In genomic region chr1:29852248-29852647, GRCh38 we compare ENCODE assay signal across 20 cellular contexts.
A peak's percentile ranks its signal among the peaks of the same experiment; 100 is the strongest.
DNase-seq lines count a peak whose midpoint lies in the region; ATAC-seq, FAIRE-seq and TF ChIP-seq lines count a peak whose summit lies in the region.
"Had no signal": no experiment of that assay in that cellular context is flagged by ENCODE, and none has a peak within 500 bp of the region (broad histone marks: within the 10 kb centered on the region; RNA-seq: fewer than 3 reads in every experiment).

No MANE protein-coding gene starts in this region.

- no peaks in the 10 kb centered on the region for H3K23me2 ChIP-seq in H9 (ENCODE audit: insufficient read length, low read depth, low read length, poor library complexity, severe bottlenecking)

- H3K27me3 Mint-ChIP-seq in H9 (ENCODE audit: low read depth), result peaks cover 2% of the 10 kb centered on the region; the same call in 1 of the 2 replicates

- TF ChIP-seq RAD21 in HepG2 (CRISPR knock-in tag; IDR thresholded peaks at IDR 0.05), result no peak

- H3K27me3 ChIP-seq in BLaER1 (no peaks in the 10 kb centered on the region), H9 (ENCODE audit: insufficient read depth, low read length) (no peaks in the 10 kb centered on the region), spleen (replicated peaks in 1 of 7) (peaks cover 0 to 83% (median 0%) of the 10 kb centered on the region in 7 donors), HepG2 (ENCODE audit: control insufficient read depth in 1 of 2, insufficient read depth in 2 of 2, low read length in 2 of 2) (peaks cover 0 to 2% of the 10 kb centered on the region in 2 experiments; a peak in 3 of 5 replicates)

- DNase-seq in H9 (peak; percentile 22), ecto neural progenitor cell (ENCODE audit: low spot score) (peak; percentile 20), spleen (peak; percentile 47), HepG2 (ENCODE audit: low spot score) (no peak), KG1 (lab: John Stamatoyannopoulos, UW) (no peak)
- DNase-seq: COR-L47, DMS153, DMS79 treated with DMSO at 0.1 percent for 48 hours, EL, H7 had no signal

- no peaks in the 10 kb centered on the region for H3K36me3 ChIP-seq in BLaER1
- no peaks in the 10 kb centered on the region for H3K36me3 ChIP-seq in spleen
- no peaks in the 10 kb centered on the region for H3K36me3 ChIP-seq in HepG2 (replicated peaks in 1 of 2; ENCODE audit: control insufficient read depth in 1 of 2, insufficient read depth in 2 of 2, low read length in 2 of 2)

- H3K4me1 ChIP-seq in BLaER1 (peaks cover 80% of the 10 kb centered on the region), H9 (ENCODE audit: insufficient read depth, low read length) (no peaks in the 10 kb centered on the region), spleen (no peaks in the 10 kb centered on the region), HepG2 (ENCODE audit: insufficient read depth, low read length) (no peaks in the 10 kb centered on the region)

- H4K91ac ChIP-seq in H9 (ENCODE audit: insufficient read length, low read depth, low read length), result no peak overlapping the region

- no peak overlapping the region for H3K4me3 ChIP-seq in BLaER1
- no peak overlapping the region for H3K4me3 ChIP-seq in spleen
- no peak overlapping the region for H3K4me3 ChIP-seq in HepG2 (replicated peaks in 1 of 3; ENCODE audit: insufficient read depth in 1 of 3, low read depth in 2 of 3, low read length in 3 of 3)
- H3K4me3 ChIP-seq: GM23338 had no signal

- intact Hi-C loops in spleen (cut with DNase I; ENCODE audit: low total_unique reads) (no loop called here), HepG2 (cut with micrococcal nuclease; ENCODE audit: unreplicated experiment) (no loop called here)

- TF ChIP-seq POLR2A in spleen (IDR thresholded peaks at IDR 0.05) (no peak), HepG2 (IDR thresholded peaks at IDR 0.05; ENCODE audit: insufficient read depth in 1 of 2, low read depth in 2 of 2, low read length in 2 of 2) (no peak)

- H2AFZ ChIP-seq in H9 (ENCODE audit: low read length) (no peak overlapping the region), HepG2 (ENCODE audit: low read length) (no peak overlapping the region)
- H2AFZ ChIP-seq: GM23338 had no signal

- no peak overlapping the region for H2BK12ac ChIP-seq in H9 (ENCODE audit: insufficient read length, low read depth, low read length)

- no peaks in the 10 kb centered on the region for H3K9me3 ChIP-seq in BLaER1
- H3K9me3 ChIP-seq in H9 (ENCODE audit: control insufficient read depth, low read depth, low read length), result no peaks in the 10 kb centered on the region
- no peaks in the 10 kb centered on the region for H3K9me3 ChIP-seq in spleen
- no peaks in the 10 kb centered on the region for H3K9me3 ChIP-seq in HepG2 (ENCODE audit: low read length)

- H2BK120ac ChIP-seq in H9 (ENCODE audit: low read depth, low read length, poor library complexity, severe bottlenecking), result no peak overlapping the region

- no peak overlapping the region for H2BK5ac ChIP-seq in H9 (ENCODE audit: insufficient read length, low read length)

- H4K5ac ChIP-seq in H9 (ENCODE audit: insufficient read length, low read depth, low read length), result no peak overlapping the region

- H2AK5ac ChIP-seq in H9 (ENCODE audit: insufficient read length, low read length), result no peak overlapping the region

- no peak overlapping the region for H3T11ph ChIP-seq in H9 (ENCODE audit: low read length)

- H3K36me3 Mint-ChIP-seq in H9 (ENCODE audit: insufficient read depth in 1 of 3, low read depth in 3 of 3), result no peaks in the 10 kb centered on the region
- H3K36me3 Mint-ChIP-seq: CD14-positive monocyte; CD8-positive, alpha-beta T cell had no signal

- no peaks in the 10 kb centered on the region for H4K20me1 ChIP-seq in BLaER1
- H4K20me1 ChIP-seq in H9 (ENCODE audit: control insufficient read depth, insufficient read depth, insufficient read length), result no peaks in the 10 kb centered on the region
- no peaks in the 10 kb centered on the region for H4K20me1 ChIP-seq in HepG2 (ENCODE audit: insufficient read depth, low read length)

- no CpG with 5 or more reads among the region's 9 CpGs for WGBS in H9 (ENCODE audit: extremely low coverage, insufficient read length, low lambda C conversion rate)
- 85 to 90% (median 87%) methylated on average over 5 to 9 of the region's 9 CpGs for WGBS in spleen, 5 donors
- whole genome bisulfite sequencing in HepG2 (ENCODE audit: low lambda C conversion rate), result 0% methylated on average over 1 of the region's 9 CpGs

- H3K4ac ChIP-seq in H9 (ENCODE audit: low read depth, low read length), result no peak overlapping the region

- TF ChIP-seq EP300 in HepG2 (IDR thresholded peaks at IDR 0.05; ENCODE audit: low read depth in 2 of 2, low read length in 2 of 2) (no peak), HepG2 (CRISPR knock-in tag; IDR thresholded peaks at IDR 0.05; ENCODE audit: borderline replicate concordance) (no peak)

- in situ Hi-C loops in HepG2 (cut with HindIII; ENCODE audit: extremely low pct_ligation_motif_present, low pct_unique_long_range_greater_than_20kb), result loop anchor here (10.0 kb wide), 1 partner anchor 617 kb away; the partner anchor contains the start of genes MECR and PTPRU

- no peak overlapping the region for H2BK20ac ChIP-seq in H9 (ENCODE audit: low read depth, low read length, poor library complexity, severe bottlenecking)

- H3K4me2 ChIP-seq in BLaER1 (peak overlapping the region; percentile 63; the same call in 1 of the 2 replicates), H9 (ENCODE audit: insufficient read depth, insufficient read length, low read length) (no peak overlapping the region), HepG2 (ENCODE audit: low read depth, low read length) (no peak overlapping the region)
- H3K4me2 ChIP-seq: GM23338 had no signal

- H3K79me1 ChIP-seq in H9 (ENCODE audit: insufficient read depth, low read depth, low read length, poor library complexity, severe bottlenecking), result no peaks in the 10 kb centered on the region

- H4K8ac ChIP-seq in H9 (replicated peaks; ENCODE audit: insufficient read length, low read depth, low read length), result no peak overlapping the region

- ATAC-seq in HG03354 (IDR thresholded peaks at IDR 0.05; ENCODE audit: poor library complexity, severe bottlenecking, unreplicated experiment) (no peak), HepG2 (no peak)
- ATAC-seq: CD8-positive, alpha-beta T cell; GM23338 had no signal

- POLR2A ChIA-PET in HepG2 (lab: Yijun Ruan, JAX), result no interaction called here

- H3K27ac Mint-ChIP-seq in H9, result no peak overlapping the region
- H3K27ac Mint-ChIP-seq: B cell; CD8-positive, alpha-beta T cell; GM23338 had no signal

- no peak overlapping the region for H2BK15ac ChIP-seq in H9 (ENCODE audit: low read depth, low read length)

- H3K9ac ChIP-seq in BLaER1 (no peak overlapping the region), H9 (ENCODE audit: extremely low read depth, insufficient read length, low read length) (no peak overlapping the region), HepG2 (ENCODE audit: insufficient read depth, low read depth, low read length) (no peak overlapping the region)

- H3K56ac ChIP-seq in H9 (ENCODE audit: insufficient read length, low read depth, low read length), result no peak overlapping the region

- peaks cover 0 to 5% of the 10 kb centered on the region in 2 experiments; a peak in 3 of 4 replicates for H3K4me1 Mint-ChIP-seq in H9
- H3K4me1 Mint-ChIP-seq: B cell, CD14-positive monocyte had no signal

- H3K9me3 Mint-ChIP-seq in H9, result no peaks in the 10 kb centered on the region
- H3K9me3 Mint-ChIP-seq: CD14-positive monocyte; CD8-positive, alpha-beta T cell; GM23338 had no signal

- CTCF ChIA-PET in HepG2 (lab: Yijun Ruan, JAX; ENCODE audit: low intra/inter-chr PET ratio, low total read pairs), result no interaction called here

- no TSS peak for BruUV-seq in HepG2 (replicated peaks; lab: Mats Ljungman, UMichigan)

- FAIRE-seq in HepG2 (lab: Jason Lieb, UNC), result no peak
- FAIRE-seq: A204.1, D721Med, G401.6, GM12891 had no signal

- H3K4me3 Mint-ChIP-seq in H9, result no peak overlapping the region
- H3K4me3 Mint-ChIP-seq: B cell; CD14-positive monocyte; CD8-positive, alpha-beta T cell; GM23338 had no signal

- H3K79me2 ChIP-seq in H9 (ENCODE audit: insufficient read depth, low read length) (no peaks in the 10 kb centered on the region), HepG2 (ENCODE audit: insufficient read depth, low read length) (no peaks in the 10 kb centered on the region)

- no peak overlapping the region for H3K14ac ChIP-seq in H9 (ENCODE audit: insufficient read depth, low read length)

- H3K23ac ChIP-seq in H9 (ENCODE audit: insufficient read length, low read depth, low read length), result no peak overlapping the region

- no peak overlapping the region for H3K18ac ChIP-seq in H9 (ENCODE audit: insufficient read length, low read depth, low read length)

- no peak overlapping the region for H3K27ac ChIP-seq in BLaER1
- H3K27ac ChIP-seq in H9 (ENCODE audit: insufficient read length, low read depth, low read length), result no peak overlapping the region
- no peak overlapping the region for H3K27ac ChIP-seq in spleen
- H3K27ac ChIP-seq in HepG2 (ENCODE audit: extremely low read length, insufficient read depth, low read length), result no peak overlapping the region

- no peak for TF ChIP-seq CTCF in H9 (conservative IDR thresholded peaks at IDR 0.05)
- no peak for TF ChIP-seq CTCF in spleen (IDR thresholded peaks at IDR 0.05 in 8 of 11, conservative IDR thresholded peaks at IDR 0.05 in 3 of 11)
- TF ChIP-seq CTCF in HepG2 (CRISPR knock-in tag; IDR thresholded peaks at IDR 0.05), result no peak

TF ChIP-seq in HepG2, 621 proteins besides CTCF, POLR2A, EP300 and RAD21:
- TF ChIP-seq SKI (IDR thresholded peaks at IDR 0.05; ENCODE audit: partially characterized antibody), result no peak
- no peak for TF ChIP-seq SCMH1 (CRISPR knock-in tag; IDR thresholded peaks at IDR 0.05; ENCODE audit: borderline replicate concordance)
- TF ChIP-seq ZNF850 (CRISPR knock-in tag; conservative IDR thresholded peaks at IDR 0.05), result no peak
- TF ChIP-seq HINFP (CRISPR knock-in tag; IDR thresholded peaks at IDR 0.05; ENCODE audit: low read depth), result no peak

Comparison
In these comparisons a context has a peak if more than half of its experiments do, and no peak if none do; other contexts are left out.
1. DNase-seq: peak in H9 (single experiment), ecto neural progenitor cell (single experiment) and spleen (single experiment); none in HepG2 (single experiment) and KG1 (single experiment).